8 cellular contexts compared by ENCODE assay signal in the genomic region with DNA sequence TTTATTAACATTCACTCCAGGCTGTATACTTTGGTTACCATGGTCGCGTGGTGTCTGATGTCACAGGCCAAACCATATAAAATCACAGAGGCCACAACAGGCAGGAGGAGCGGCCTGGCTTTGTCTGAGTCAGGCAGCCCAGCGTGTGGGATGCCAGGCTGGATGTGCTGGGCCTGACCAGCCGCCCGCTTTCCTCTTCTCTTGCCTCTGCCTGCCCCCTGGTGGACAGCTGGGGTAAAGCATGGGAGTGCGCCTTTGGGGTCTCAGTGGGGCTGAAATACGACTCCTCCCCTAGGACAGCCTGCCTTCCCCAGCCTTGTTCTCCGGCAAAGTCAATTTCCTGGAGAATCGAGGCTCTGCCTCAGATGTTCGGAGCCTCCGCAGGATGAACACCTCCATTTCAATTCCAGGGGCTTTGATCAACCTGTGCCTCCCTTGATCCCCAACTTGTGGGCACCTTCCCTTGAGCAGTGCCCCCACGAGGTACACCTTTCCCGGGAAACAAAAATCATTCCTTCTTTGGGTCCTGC.
DNase-seq lines count a peak whose midpoint lies in the region; ATAC-seq and TF ChIP-seq lines count a peak whose summit lies in the region.

No MANE protein-coding gene starts in this region.

- H3K4me3 ChIP-seq in A673 (ENCODE audit: low read depth, low read length, poor library complexity, severe bottlenecking), result no peak overlapping the region

- TF ChIP-seq CTCF in A673 (conservative IDR thresholded peaks at IDR 0.05; ENCODE audit: low read depth, low read length), result peak; percentile 97

- peak overlapping the region; percentile 62 for H3K27ac ChIP-seq in A673 (ENCODE audit: low read depth, low read length, poor library complexity, severe bottlenecking)

- no TSS peak for BruUV-seq in A673 (replicated peaks; lab: Mats Ljungman, UMichigan)

- POLR2A ChIA-PET in A673 (lab: Charles Lee; ENCODE audit: low non-redundant PET), result interaction anchor here (0.6 kb wide), 1 partner anchor 395 kb away, joined by 3 read pairs; no protein-coding TSS in a partner anchor

- H3K36me3 Mint-ChIP-seq in memory B cell, result no peaks in the 10 kb centered on the region

- DNase-seq in A673 (ENCODE audit: low spot score) (peak; percentile 97), GM19240 (ENCODE audit: insufficient read length, low spot score) (peak; percentile 59), dermis microvascular lymphatic vessel endothelial cell (ENCODE audit: low read depth in 2 of 2) (peak; percentile 86 to 92), memory B cell (ENCODE audit: low spot score in 2 of 2) (peak; percentile 82 to 94), NOMO-1 (lab: John Stamatoyannopoulos, UW; ENCODE audit: unreplicated experiment in 2 of 2) (no peak)
- DNase-seq in activated CD4-positive, alpha-beta T cell treated with anti-CD3 and anti-CD28 coated beads for 24 hours (ENCODE audit: low read depth in 2 of 2), result peak; percentile 78 to 83
- peak; percentile 79 for DNase-seq in stimulated activated CD8-positive, alpha-beta memory T cell treated with anti-CD3 and anti-CD28 coated beads, Interleukin-15, amount 100 ng/mL, for 24 hours (ENCODE audit: low read depth)

- no peak overlapping the region for H3K27ac Mint-ChIP-seq in memory B cell

- CTCF ChIA-PET in A673 (lab: Charles Lee), result interaction anchor here (0.7 to 1.4 kb wide), 3 partner anchors 49 to 607 kb away, joined by 3 to 7 read pairs (median 4); no protein-coding TSS in a partner anchor

- no peaks in the 10 kb centered on the region for H3K9me3 Mint-ChIP-seq in memory B cell

- peaks cover 45% of the 10 kb centered on the region for H3K4me1 ChIP-seq in A673 (ENCODE audit: insufficient read depth, low read length, poor library complexity, severe bottlenecking)

- no peaks in the 10 kb centered on the region for H3K27me3 ChIP-seq in A673 (replicated peaks; ENCODE audit: insufficient read depth, low read depth, low read length, poor library complexity)

- no peaks in the 10 kb centered on the region for H3K9me3 ChIP-seq in A673 (ENCODE audit: low read depth, low read length, poor library complexity, severe bottlenecking)

- H3K27me3 Mint-ChIP-seq in memory B cell, result no peaks in the 10 kb centered on the region

- intact Hi-C loops in A673 (cut with micrococcal nuclease; ENCODE audit: unreplicated experiment), result loop anchor here (2.0 to 5.0 kb wide), 7 partner anchors 55 to 929 kb away; a partner anchor contains a TSS

- H3K4me3 Mint-ChIP-seq in memory B cell, result no peak overlapping the region

- H3K36me3 ChIP-seq in A673 (ENCODE audit: insufficient read depth, low read length, poor library complexity, severe bottlenecking), result no peaks in the 10 kb centered on the region

- ATAC-seq in HG03439 (IDR thresholded peaks at IDR 0.05; ENCODE audit: unreplicated experiment) (peak; percentile 81), memory B cell (ENCODE audit: low read depth) (peak; percentile 85)

- H3K4me1 Mint-ChIP-seq in memory B cell, result peaks cover 6% of the 10 kb centered on the region

Comparison
In these comparisons a context has a peak if more than half of its experiments do, and no peak if none do; other contexts are left out.
1. DNase-seq: peak in A673 (single experiment), GM19240 (single experiment), activated CD4-positive, alpha-beta T cell treated with anti-CD3 and anti-CD28 coated beads for 24 hours (2 of 2), dermis microvascular lymphatic vessel endothelial cell (2 of 2), memory B cell (2 of 2) and stimulated activated CD8-positive, alpha-beta memory T cell treated with anti-CD3 and anti-CD28 coated beads, Interleukin-15, amount 100 ng/mL, for 24 hours (single experiment); none in NOMO-1 (0 of 2).